Comparison of ENCODE assay signal across 28 cellular contexts in genomic region chr3:192563417-192563816, GRCh38.
"Had no signal": no experiment of that assay in that cellular context is flagged by ENCODE, and none has a peak within 500 bp of the region (broad histone marks: within the 10 kb centered on the region; RNA-seq: fewer than 3 reads in every experiment).

No MANE protein-coding gene starts in this region.

- H3K4me3 Mint-ChIP-seq: dendritic cell treated with granulocyte-macrophage colony-stimulating factor and Interleukin-4, amounts not matched to agents 40 ng/mL and 50 ng/mL, for 4 days; effector memory CD8-positive, alpha-beta T cell; endodermal cell had no signal

- H3K4me2 ChIP-seq: hepatocyte had no signal

- H3K4me3 ChIP-seq: colonic mucosa, coronary artery, dorsolateral prefrontal cortex, esophagus muscularis mucosa, esophagus squamous epithelium, gastrocnemius medialis, gastroesophageal sphincter, heart left ventricle, heart right ventricle, hepatocyte had no signal

- H3K27ac Mint-ChIP-seq: dendritic cell treated with granulocyte-macrophage colony-stimulating factor and Interleukin-4, amounts not matched to agents 40 ng/mL and 50 ng/mL, for 4 days; effector memory CD8-positive, alpha-beta T cell; endodermal cell had no signal

- ATAC-seq: effector memory CD8-positive, alpha-beta T cell; esophagus mucosa; foreskin keratinocyte; gastrocnemius medialis; gastroesophageal sphincter; heart left ventricle; heart right ventricle had no signal

- H3K27me3 ChIP-seq: colonic mucosa, esophagus muscularis mucosa, esophagus squamous epithelium, foreskin keratinocyte, gastrocnemius medialis, gastroesophageal sphincter, heart left ventricle, heart right ventricle, hepatocyte had no signal

- H3K4me1 ChIP-seq: colonic mucosa, esophagus squamous epithelium, foreskin keratinocyte, gastrocnemius medialis, gastroesophageal sphincter had no signal

- H3K4me1 Mint-ChIP-seq: endodermal cell had no signal

- H3K27me3 Mint-ChIP-seq: effector memory CD8-positive, alpha-beta T cell had no signal

- H3K9me3 Mint-ChIP-seq: dendritic cell treated with granulocyte-macrophage colony-stimulating factor and Interleukin-4, amounts not matched to agents 40 ng/mL and 50 ng/mL, for 4 days; effector memory CD8-positive, alpha-beta T cell; endodermal cell had no signal

- H3K79me2 ChIP-seq: hepatocyte had no signal

- FAIRE-seq: colon, endometrium, endothelial cell of umbilical vein, frontal cortex had no signal

- H3K27ac ChIP-seq: colonic mucosa, coronary artery, dorsolateral prefrontal cortex, epithelial cell of prostate, esophagus muscularis mucosa, esophagus squamous epithelium, foreskin keratinocyte, gastrocnemius medialis, gastroesophageal sphincter, heart left ventricle, heart right ventricle, hepatocyte had no signal

- DNase-seq: colonic mucosa; cortex of kidney; dermis blood vessel endothelial cell; dorsolateral prefrontal cortex; effector CD4-positive, alpha-beta T cell; effector CD8-positive, alpha-beta T cell; effector memory CD4-positive, alpha-beta T cell; effector memory CD8-positive, alpha-beta T cell; endodermal cell; erythroblast; esophagus squamous epithelium; foreskin fibroblast; foreskin keratinocyte; gastrocnemius medialis; head of caudate nucleus; heart left ventricle; heart right ventricle had no signal

- H2AFZ ChIP-seq: hepatocyte had no signal

- H3K9me3 ChIP-seq: colonic mucosa, esophagus muscularis mucosa, esophagus squamous epithelium, gastrocnemius medialis, gastroesophageal sphincter, heart left ventricle, heart right ventricle had no signal

- H3K36me3 ChIP-seq: colonic mucosa, esophagus muscularis mucosa, esophagus squamous epithelium, gastrocnemius medialis, gastroesophageal sphincter, heart left ventricle, heart right ventricle had no signal
